In the genomic region with DNA sequence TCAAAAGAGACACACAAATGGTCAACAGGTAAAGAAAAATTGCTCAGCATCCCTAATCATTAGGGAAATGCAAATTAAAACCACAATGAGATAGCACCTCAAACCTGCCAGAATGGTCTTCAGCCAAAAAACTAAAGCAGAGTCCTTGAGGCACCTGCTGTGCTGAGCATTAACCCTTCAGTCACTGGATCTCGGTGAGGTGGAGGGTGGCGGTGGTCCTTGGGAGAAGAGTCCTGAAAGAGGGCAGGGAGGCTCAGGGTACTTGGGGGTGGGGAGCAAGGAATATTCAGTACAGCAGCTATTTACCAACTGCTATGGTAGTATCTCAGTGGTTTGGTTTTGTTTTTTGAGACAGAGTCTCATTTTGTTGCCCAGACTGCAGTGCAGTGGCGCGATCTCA, we compare ENCODE assay signal across 15 cellular contexts. TPM values are rescaled to one million over a fixed set of nuclear protein-coding genes. Genes with fewer than 3 reads are reported as not detected.
DNase-seq lines count a peak whose midpoint lies in the region; ATAC-seq, FAIRE-seq and TF ChIP-seq lines count a peak whose summit lies in the region.
"Had no signal": no experiment of that assay in that cellular context is flagged by ENCODE, and none has a peak within 500 bp of the region (broad histone marks: within the 10 kb centered on the region; RNA-seq: fewer than 3 reads in every experiment).

No MANE protein-coding gene starts in this region.

- peaks cover 23% of the 10 kb centered on the region for H3K79me1 ChIP-seq in H1 (ENCODE audit: low read depth, low read length)

- peak; percentile 30 for DNase-seq in GM23338 (ENCODE audit: low spot score)
- no peak for DNase-seq in H1 (ENCODE audit: low read depth in 1 of 2, low spot score in 2 of 2)
- DNase-seq in NCI-H82 treated with DMSO at 0.1 percent for 48 hours (lab: John Stamatoyannopoulos, UW; ENCODE audit: unreplicated experiment) = no peak
- no peak for DNase-seq in glomerular visceral epithelial cell (ENCODE audit: extremely low spot score)
- no peak for DNase-seq in HuH-7 (ENCODE audit: low spot score)
- DNase-seq: 8988T; CD4-positive, alpha-beta memory T cell; GF-D8; GM23248 had no signal

- H3K36me3 ChIP-seq in GM23338 (ENCODE audit: insufficient read depth) (no peaks in the 10 kb centered on the region), HUES48 (ENCODE audit: control insufficient read depth, insufficient read depth, low read length) (no peaks in the 10 kb centered on the region), H1 (ENCODE audit: control insufficient read depth in 2 of 4, insufficient read depth in 4 of 4, low read length in 3 of 4) (no peaks in the 10 kb centered on the region), iPS-18a (ENCODE audit: control insufficient read depth, low read depth, low read length) (no peaks in the 10 kb centered on the region)
- H3K36me3 ChIP-seq: HAP-1 had no signal

- H3K27me3 ChIP-seq in GM23338 (ENCODE audit: insufficient read depth) = no peaks in the 10 kb centered on the region
- H3K27me3 ChIP-seq in HUES48 (ENCODE audit: control insufficient read depth, insufficient read depth, low read length) = no peaks in the 10 kb centered on the region
- no peaks in the 10 kb centered on the region; a peak in 1 of 7 replicates for H3K27me3 ChIP-seq in H1 (replicated peaks in 1 of 4; ENCODE audit: control insufficient read depth in 3 of 4, extremely low read depth in 1 of 4, insufficient read depth in 3 of 4, low read length in 3 of 4)
- no peaks in the 10 kb centered on the region for H3K27me3 ChIP-seq in iPS-18a (ENCODE audit: control insufficient read depth, insufficient read depth, low read length)
- H3K27me3 ChIP-seq: BLaER1 had no signal

- H3K4me3 ChIP-seq in GM23338 (peak overlapping the region; percentile 41), HUES48 (ENCODE audit: low read depth, low read length) (peak overlapping the region; percentile 8; the same call in 1 of the 2 replicates), H1 (ENCODE audit: extremely low read depth in 1 of 4, insufficient read depth in 2 of 4, low read depth in 3 of 4, low read length in 4 of 4) (peak overlapping the region in 2 of 4 experiments; percentile 15 to 31; a peak in 3 of 8 replicates), iPS-18a (ENCODE audit: low read length) (peak overlapping the region; percentile 11)
- H3K4me3 ChIP-seq: BLaER1, GM23248, HAP-1 had no signal

- H2AK5ac ChIP-seq in H1 (ENCODE audit: low read depth, low read length) = 0 out of 2 replicates have a peak overlapping the region, but pooled peaks have one; percentile 46

- FAIRE-seq in H1 (lab: Jason Lieb, UNC) = no peak

- H3K27ac ChIP-seq in GM23338 (ENCODE audit: low read depth) (peak overlapping the region; percentile 40; the same call in 1 of the 2 replicates), HUES48 (ENCODE audit: low read depth, low read length) (no peak overlapping the region), H1 (ENCODE audit: low read depth, low read length) (no peak overlapping the region), iPS-18a (ENCODE audit: low read length) (no peak overlapping the region)
- H3K27ac ChIP-seq: BLaER1, GM23248 had no signal

- POLR2A ChIA-PET in H1 (lab: Charles Lee; ENCODE audit: partially characterized antibody) = no interaction called here

- peak overlapping the region; percentile 42; the same call in 1 of the 2 replicates for H3K27ac Mint-ChIP-seq in GM23338
- H3K27ac Mint-ChIP-seq: CD14-positive monocyte; CD4-positive, alpha-beta memory T cell had no signal

- no peak overlapping the region for H3K23ac ChIP-seq in H1 (ENCODE audit: insufficient read length)

- H3K4me1 ChIP-seq in GM23338 (ENCODE audit: insufficient read depth) (peaks cover 52% of the 10 kb centered on the region), HUES48 (ENCODE audit: control insufficient read depth, insufficient read depth, low read length) (peaks cover 49% of the 10 kb centered on the region), H1 (replicated peaks in 1 of 4; ENCODE audit: control insufficient read depth in 3 of 4, insufficient read depth in 4 of 4, low read length in 3 of 4) (peaks cover 8 to 27% (median 19%) of the 10 kb centered on the region in 4 experiments), iPS-18a (ENCODE audit: control insufficient read depth, low read depth, low read length) (peaks cover 39% of the 10 kb centered on the region)

- H3K4me1 Mint-ChIP-seq in GM23338 = peaks cover 76% of the 10 kb centered on the region
- H3K4me1 Mint-ChIP-seq: CD14-positive monocyte had no signal

- H3K36me3 Mint-ChIP-seq in GM23338 (ENCODE audit: low read depth) = peaks cover 9% of the 10 kb centered on the region; the same call in 2 of the 3 replicates
- H3K36me3 Mint-ChIP-seq: CD14-positive monocyte; CD4-positive, alpha-beta memory T cell had no signal

- peaks cover 84% of the 10 kb centered on the region for H3K79me2 ChIP-seq in GM23338 (replicated peaks; ENCODE audit: insufficient read depth)
- peaks cover 10 to 80% of the 10 kb centered on the region in 2 experiments for H3K79me2 ChIP-seq in H1 (ENCODE audit: control insufficient read depth in 1 of 2, insufficient read depth in 2 of 2, low read length in 2 of 2)

- no peak overlapping the region for H4K91ac ChIP-seq in H1 (replicated peaks; ENCODE audit: insufficient read length, low read length)

- H2BK15ac ChIP-seq in H1 (ENCODE audit: low read length) = peak overlapping the region; percentile 88

- no peak overlapping the region for H4K8ac ChIP-seq in H1 (ENCODE audit: extremely low read depth, insufficient read depth, low read length)

- no peak overlapping the region for H3K4ac ChIP-seq in H1 (replicated peaks; ENCODE audit: insufficient read length, low read depth, low read length)

- no peak overlapping the region for H3K18ac ChIP-seq in H1 (ENCODE audit: extremely low read depth, low read length)

- H4K5ac ChIP-seq in H1 (ENCODE audit: insufficient read length, low read depth, low read length) = no peak overlapping the region

- H2BK120ac ChIP-seq in H1 (replicated peaks; ENCODE audit: low read depth, low read length) = peak overlapping the region; percentile 18

- no peak for TF ChIP-seq RAD21 in H1 (IDR thresholded peaks at IDR 0.05 in 1 of 2, conservative IDR thresholded peaks at IDR 0.05 in 1 of 2; ENCODE audit: low read depth in 2 of 2, low read length in 2 of 2)

- no peak overlapping the region for H2BK5ac ChIP-seq in H1 (ENCODE audit: low read depth, low read length)

- peak overlapping the region; percentile 52 for H3K4me3 Mint-ChIP-seq in GM23338
- H3K4me3 Mint-ChIP-seq: CD14-positive monocyte; CD4-positive, alpha-beta memory T cell had no signal

- H2AFZ ChIP-seq in GM23338 = no peak overlapping the region
- H2AFZ ChIP-seq in H1 (ENCODE audit: low read length) = no peak overlapping the region
- H2AFZ ChIP-seq: GM23248 had no signal

- peak; percentile 40 for ATAC-seq in GM23338
- no peak for ATAC-seq in GM21360 (IDR thresholded peaks at IDR 0.05; ENCODE audit: unreplicated experiment)

- H3K9me3 ChIP-seq in HUES48 (ENCODE audit: control insufficient read depth, insufficient read depth, low read length) (no peaks in the 10 kb centered on the region), H1 (ENCODE audit: insufficient read depth in 2 of 2, low read depth in 1 of 2, low read length in 1 of 2) (no peaks in the 10 kb centered on the region), iPS-18a (ENCODE audit: control insufficient read depth, low read depth, low read length) (no peaks in the 10 kb centered on the region)
- H3K9me3 ChIP-seq: BLaER1, HAP-1 had no signal

- CTCF ChIA-PET in H1 (lab: Charles Lee; ENCODE audit: partially characterized antibody) = interaction anchor here (1.3 to 1.7 kb wide), 3 partner anchors 11 to 101 kb away, joined by 3 to 5 read pairs (median 4); no protein-coding TSS in a partner anchor

- no peaks in the 10 kb centered on the region for H3K9me3 Mint-ChIP-seq in GM23338

- H4K20me1 ChIP-seq in GM23338 (replicated peaks; ENCODE audit: insufficient read depth) (peaks cover 6% of the 10 kb centered on the region), H1 (replicated peaks in 1 of 2; ENCODE audit: control insufficient read depth in 1 of 2, insufficient read depth in 2 of 2, low read length in 2 of 2) (peaks cover 2 to 3% of the 10 kb centered on the region in 2 experiments)

- H3F3A ChIP-seq in GM23338 (replicated peaks; ENCODE audit: low read depth) = peaks cover 22% of the 10 kb centered on the region

- WGBS in H1 (ENCODE audit: extremely low coverage in 1 of 2, insufficient coverage in 1 of 2, insufficient read length in 1 of 2, insufficient replicate concordance in 2 of 2, low coverage in 1 of 2, low lambda C conversion rate in 2 of 2, missing lambda C conversion rate in 1 of 2), 2 experiments = 54% methylated on average over 4 of the region's 4 CpGs; no CpG with 5 or more reads in 1 of the 2 experiments

- H3K4me2 ChIP-seq in GM23338 (peak overlapping the region; percentile 64), H1 (ENCODE audit: insufficient read depth in 1 of 2, low read depth in 2 of 2, low read length in 2 of 2) (peak overlapping the region; percentile 61 to 68)

- TF ChIP-seq CTCF in GM23338 (conservative IDR thresholded peaks at IDR 0.05; ENCODE audit: low read depth in 2 of 2) = no peak
- TF ChIP-seq CTCF in H1 (IDR thresholded peaks at IDR 0.05; ENCODE audit: control extremely low read depth in 1 of 3, insufficient read depth in 1 of 3, low read depth in 1 of 3, low read length in 3 of 3) = no peak

- TF ChIP-seq POLR2A in H1 (IDR thresholded peaks at IDR 0.05; ENCODE audit: control extremely low read depth in 1 of 2, low read depth in 2 of 2, low read length in 2 of 2) = no peak

- H3K9me2 ChIP-seq in GM23338 (ENCODE audit: insufficient read depth) = peaks cover 7% of the 10 kb centered on the region; the same call in 1 of the 2 replicates

- no peak overlapping the region for H2BK12ac ChIP-seq in H1 (ENCODE audit: low read depth, low read length)

- H2BK20ac ChIP-seq in H1 (ENCODE audit: low read length) = no peak overlapping the region

- peaks cover 9% of the 10 kb centered on the region for H3K27me3 Mint-ChIP-seq in GM23338 (ENCODE audit: insufficient read depth, low read depth, poor library complexity)

- H3K23me2 ChIP-seq in H1 (ENCODE audit: low read depth, low read length) = peaks cover 6% of the 10 kb centered on the region; the same call in 1 of the 2 replicates

- H3K9ac ChIP-seq in HUES48 (ENCODE audit: low read depth, low read length) = no peak overlapping the region
- no peak overlapping the region for H3K9ac ChIP-seq in H1 (replicated peaks in 1 of 4; ENCODE audit: extremely low read depth in 1 of 4, low read depth in 3 of 4, low read length in 3 of 4)
- H3K9ac ChIP-seq in iPS-18a (ENCODE audit: low read length) = no peak overlapping the region
- H3K9ac ChIP-seq: BLaER1, GM23248 had no signal

- no peak overlapping the region for H3K14ac ChIP-seq in H1 (ENCODE audit: insufficient read length)

- H3K56ac ChIP-seq in H1 (replicated peaks; ENCODE audit: insufficient read length, low read depth, low read length) = no peak overlapping the region

- TF ChIP-seq EP300 in H1 (IDR thresholded peaks at IDR 0.05; ENCODE audit: borderline replicate concordance in 1 of 2, low read depth in 2 of 2, low read length in 2 of 2) = no peak

RNA-seq across cellular contexts. Expression of a gene that starts 7.1 kb away (rescaled TPM):
- total RNA-seq in GM23338 (2014; rRNA removed; shearing (Covaris generic)) = 11.6 and 13.5 TPM in 2 replicates
- polyA plus RNA-seq in GM23338 (2016; fragmentation: Nextera tagmentation; extraction: Ambion mirVana) (3.6 TPM in 2 replicates), H1 (2011; rRNA removed) (6.5 and 10.2 TPM in 2 replicates)
- 17.3 and 17.6 TPM in 2 replicates for total RNA-seq in H1 (2021; fragmentation: NEBNext Ultra II Directional; extraction: Animal tissue kit (Norgen Biotek cat#: 25700))
- 4.0 TPM for polyA plus RNA-seq in H1 (2011; cell fraction: cytosol; rRNA removed)
- 13.7 TPM for polyA plus RNA-seq in H1 (2011; cell fraction: nucleus; rRNA removed)
- polyA plus RNA-seq in H1 (2012, experiment 1 of 2) = 8.7 to 11.1 TPM (median 10.0 TPM) in 4 replicates
- polyA plus RNA-seq in H1 (2012, experiment 2 of 2) = 2.2 TPM
- 11.7 TPM for polyA plus RNA-seq in H1 (2013, experiment 1 of 2)
- polyA plus RNA-seq in H1 (2013, experiment 2 of 2) = 11.5 TPM
- polyA minus RNA-seq in H1 (2011; rRNA and poly(A)+ RNA removed) = 14.8 and 17.9 TPM in 2 replicates
- 9.4 TPM for polyA minus RNA-seq in H1 (2011; cell fraction: cytosol; rRNA and poly(A)+ RNA removed)
- polyA minus RNA-seq in H1 (2011; cell fraction: nucleus; rRNA and poly(A)+ RNA removed) = 19.8 TPM
